In genomic region chr22:50200333-50201190, GRCh38 we compare ENCODE assay signal across 8 cellular contexts. TPM values are rescaled to one million over a fixed set of nuclear protein-coding genes. Genes with fewer than 3 reads are reported as not detected.
DNase-seq lines count a peak whose midpoint lies in the region; ATAC-seq and TF ChIP-seq lines count a peak whose summit lies in the region.

A gene with protein sequence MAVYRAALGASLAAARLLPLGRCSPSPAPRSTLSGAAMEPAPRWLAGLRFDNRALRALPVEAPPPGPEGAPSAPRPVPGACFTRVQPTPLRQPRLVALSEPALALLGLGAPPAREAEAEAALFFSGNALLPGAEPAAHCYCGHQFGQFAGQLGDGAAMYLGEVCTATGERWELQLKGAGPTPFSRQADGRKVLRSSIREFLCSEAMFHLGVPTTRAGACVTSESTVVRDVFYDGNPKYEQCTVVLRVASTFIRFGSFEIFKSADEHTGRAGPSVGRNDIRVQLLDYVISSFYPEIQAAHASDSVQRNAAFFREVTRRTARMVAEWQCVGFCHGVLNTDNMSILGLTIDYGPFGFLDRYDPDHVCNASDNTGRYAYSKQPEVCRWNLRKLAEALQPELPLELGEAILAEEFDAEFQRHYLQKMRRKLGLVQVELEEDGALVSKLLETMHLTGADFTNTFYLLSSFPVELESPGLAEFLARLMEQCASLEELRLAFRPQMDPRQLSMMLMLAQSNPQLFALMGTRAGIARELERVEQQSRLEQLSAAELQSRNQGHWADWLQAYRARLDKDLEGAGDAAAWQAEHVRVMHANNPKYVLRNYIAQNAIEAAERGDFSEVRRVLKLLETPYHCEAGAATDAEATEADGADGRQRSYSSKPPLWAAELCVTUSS (plus strand): TSS chr22:50201011. CDS start chr22:50201037, 26 bp downstream.

- BruUV-seq in A673 (replicated peaks; lab: Mats Ljungman, UMichigan) = no TSS peak

- H3K27ac Mint-ChIP-seq in activated CD4-positive, alpha-beta T cell treated with anti-CD3 and anti-CD28 coated beads for 36 hours = no peak within 1 kb of the TSS

- peak within 1 kb of the TSS; percentile 79 for H3K4me3 Mint-ChIP-seq in activated CD4-positive, alpha-beta T cell treated with anti-CD3 and anti-CD28 coated beads for 36 hours

- H3K4me3 ChIP-seq in A673 (ENCODE audit: low read depth, low read length, poor library complexity, severe bottlenecking) (peak within 1 kb of the TSS; percentile 78), choroid plexus epithelial cell (ENCODE audit: low read depth, low read length) (peak within 1 kb of the TSS; percentile 77)

- peaks cover 5% of the 10 kb centered on the region for H3K9me3 ChIP-seq in A673 (ENCODE audit: low read depth, low read length, poor library complexity, severe bottlenecking)

- ATAC-seq in GM18867 (IDR thresholded peaks at IDR 0.05; ENCODE audit: unreplicated experiment) (peak; percentile 68), HG03108 (IDR thresholded peaks at IDR 0.05; ENCODE audit: unreplicated experiment) (peak; percentile 63)
- peak; percentile 91 for ATAC-seq in activated CD4-positive, alpha-beta T cell treated with anti-CD3 and anti-CD28 coated beads for 36 hours

- DNase-seq in A673 (ENCODE audit: low spot score) (peak; percentile 93), NCI-H510A (lab: John Stamatoyannopoulos, UW) (peak; percentile 47), choroid plexus epithelial cell (ENCODE audit: low read depth) (peak; percentile 89), kidney tubule cell (ENCODE audit: low spot score) (peak; percentile 91)
- DNase-seq in activated CD4-positive, alpha-beta T cell treated with anti-CD3 and anti-CD28 coated beads for 36 hours = peak; percentile 94
- DNase-seq in stimulated activated CD4-positive, alpha-beta T cell treated with anti-CD3 and anti-CD28 coated beads, Interleukin-1b, Interleukin-23, amount 100 ng/mL, for 1 hour (ENCODE audit: low read depth in 2 of 2) = peak; percentile 85 to 87

- no peak for TF ChIP-seq CTCF in A673 (conservative IDR thresholded peaks at IDR 0.05; ENCODE audit: low read depth, low read length)
- no peak for TF ChIP-seq CTCF in choroid plexus epithelial cell (conservative IDR thresholded peaks at IDR 0.05; ENCODE audit: low read depth, low read length)

- peaks cover 23% of the 10 kb centered on the region for H3K4me1 Mint-ChIP-seq in activated CD4-positive, alpha-beta T cell treated with anti-CD3 and anti-CD28 coated beads for 36 hours

- CTCF ChIA-PET in A673 (lab: Charles Lee) = no interaction called here
- CTCF ChIA-PET in activated CD4-positive, alpha-beta T cell treated with anti-CD3 and anti-CD28 coated beads for 36 hours (lab: Charles Lee) = interaction anchor here (0.6 to 1.3 kb wide), 2 partner anchors 9 to 307 kb away, joined by 3 to 4 read pairs; no protein-coding TSS in a partner anchor

- H3K27me3 ChIP-seq in A673 (replicated peaks; ENCODE audit: insufficient read depth, low read depth, low read length, poor library complexity) = no peaks in the 10 kb centered on the region

- no peaks in the 10 kb centered on the region for H3K9me3 Mint-ChIP-seq in activated CD4-positive, alpha-beta T cell treated with anti-CD3 and anti-CD28 coated beads for 36 hours (ENCODE audit: low read depth)

- intact Hi-C loops in A673 (cut with micrococcal nuclease; ENCODE audit: unreplicated experiment) = no loop called here
- intact Hi-C loops in activated CD4-positive, alpha-beta T cell treated with anti-CD3 and anti-CD28 coated beads for 36 hours (cut with DNase I, micrococcal nuclease) = loop anchor here (1.0 kb wide), 5 partner anchors 9 to 142 kb away; partner anchors contain the start of gene TRABD (in 1 of the 2)

- peaks cover 10% of the 10 kb centered on the region for H3K4me1 ChIP-seq in A673 (ENCODE audit: insufficient read depth, low read length, poor library complexity, severe bottlenecking)

- peak within 1 kb of the TSS; percentile 82 for H3K27ac ChIP-seq in A673 (ENCODE audit: low read depth, low read length, poor library complexity, severe bottlenecking)

- H3K36me3 Mint-ChIP-seq in activated CD4-positive, alpha-beta T cell treated with anti-CD3 and anti-CD28 coated beads for 36 hours (ENCODE audit: low read depth) = peaks cover 26% of the 10 kb centered on the region

- H3K36me3 ChIP-seq in A673 (ENCODE audit: insufficient read depth, low read length, poor library complexity, severe bottlenecking) = peaks cover 35% of the 10 kb centered on the region

- POLR2A ChIA-PET in A673 (lab: Charles Lee; ENCODE audit: low non-redundant PET) = no interaction called here
- POLR2A ChIA-PET in activated CD4-positive, alpha-beta T cell treated with anti-CD3 and anti-CD28 coated beads for 36 hours (lab: Charles Lee) = interaction anchor here (1.2 kb wide), 1 partner anchor 9 kb away, joined by 4 read pairs; no protein-coding TSS in a partner anchor

- no peaks in the 10 kb centered on the region for H3K27me3 Mint-ChIP-seq in activated CD4-positive, alpha-beta T cell treated with anti-CD3 and anti-CD28 coated beads for 36 hours

RNA-seq across cellular contexts. Expression of the gene that starts here (rescaled TPM):
- total RNA-seq in A673 (2021) = 39.2 and 41.3 TPM in 2 replicates
- total RNA-seq in activated CD4-positive, alpha-beta T cell treated with anti-CD3 and anti-CD28 coated beads for 36 hours = 10 to 100 TPM; 14.4 to 18.3 TPM

Comparison
In these comparisons a context has a peak if more than half of its experiments do, and no peak if none do; other contexts are left out.
1. Peak in every context shown above with its lines: DNase-seq, ATAC-seq, H3K4me3 ChIP-seq and H3K27ac ChIP-seq.